ENCODE assay signal across 8 cellular contexts in the genomic region with DNA sequence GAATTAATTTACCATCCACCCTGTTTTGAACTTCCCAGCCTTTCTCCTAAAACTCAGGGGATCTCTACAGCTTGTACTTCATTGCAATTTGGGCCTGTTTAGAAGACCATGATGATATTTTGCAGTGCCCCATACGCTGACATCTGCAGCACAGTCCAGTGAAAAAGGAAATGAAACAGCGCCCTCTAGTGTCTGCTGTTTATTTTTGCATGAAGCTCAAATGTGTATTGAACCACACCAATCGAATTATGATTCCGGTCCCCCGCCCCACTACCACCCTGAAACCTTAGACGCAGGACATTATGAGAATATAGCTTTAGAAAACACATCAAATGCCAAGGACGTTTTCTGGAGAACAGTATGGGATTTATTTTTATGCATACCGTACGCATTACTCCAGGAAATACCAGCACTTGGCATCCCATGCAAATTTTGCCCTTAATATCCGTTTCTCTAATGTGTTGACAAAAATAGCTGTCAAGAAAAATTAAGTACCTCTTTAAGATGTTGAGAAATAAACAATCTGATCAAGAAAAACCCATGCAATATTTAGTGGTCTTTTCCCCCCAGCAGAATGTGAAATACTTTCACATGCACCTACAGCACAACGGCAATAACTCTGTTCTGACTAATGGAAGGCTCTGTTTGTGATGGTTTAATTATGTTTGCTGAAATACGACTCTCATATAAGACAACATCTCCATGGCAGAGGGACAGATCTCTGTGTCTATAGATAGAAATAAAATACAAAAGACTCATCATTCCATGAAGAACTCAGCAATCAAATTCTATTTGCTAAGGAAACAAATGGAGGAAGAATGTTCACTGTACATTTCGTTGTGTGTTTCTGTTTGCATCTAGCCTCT.
A peak's percentile ranks its signal among the peaks of the same experiment; 100 is the strongest.
DNase-seq lines count a peak whose midpoint lies in the region; ATAC-seq and TF ChIP-seq lines count a peak whose summit lies in the region.

No MANE protein-coding gene starts in this region.

- ATAC-seq in activated B cell treated with CpG ODN at 0.5 μM for 24 hours (ENCODE audit: low read depth) (peak; percentile 52), right lobe of liver (peak; percentile 88 to 92 (median 89)), HG03378 (IDR thresholded peaks at IDR 0.05; ENCODE audit: unreplicated experiment) (no peak)

- intact Hi-C loops in activated B cell treated with CpG ODN at 0.5 μM for 24 hours (cut with micrococcal nuclease) = loop anchor here (1.0 to 5.0 kb wide), 5 partner anchors 268 to 860 kb away; partner anchors contain the start of gene GRIK4
- intact Hi-C loops in colonic mucosa (cut with DNase I) = loop anchor here (10.0 kb wide), 1 partner anchor 680 kb away; the partner anchor contains the start of gene GRIK4
- intact Hi-C loops in right lobe of liver (cut with DNase I) = no loop called here

- no peak overlapping the region for H3K9ac ChIP-seq in colonic mucosa (ENCODE audit: low read depth in 2 of 2, low read length in 2 of 2)

- no peak overlapping the region for H3K4me3 Mint-ChIP-seq in activated B cell treated with CpG ODN at 0.5 μM for 24 hours

- TF ChIP-seq POLR2A in right lobe of liver (IDR thresholded peaks at IDR 0.05) = no peak

- H3K27ac Mint-ChIP-seq in activated B cell treated with CpG ODN at 0.5 μM for 24 hours = no peak overlapping the region

- H3K27me3 Mint-ChIP-seq in activated B cell treated with CpG ODN at 0.5 μM for 24 hours = peaks cover 25% of the 10 kb centered on the region

- H3K4me1 ChIP-seq in colonic mucosa (no peaks in the 10 kb centered on the region), right lobe of liver (peaks cover 0 to 9% (median 0%) of the 10 kb centered on the region in 4 donors)

- H3K9me3 Mint-ChIP-seq in activated B cell treated with CpG ODN at 0.5 μM for 24 hours = no peaks in the 10 kb centered on the region

- WGBS in right lobe of liver (ENCODE audit: insufficient coverage, low coverage, low lambda C conversion rate, missing lambda C conversion rate) = 10% methylated on average over 13 of the region's 13 CpGs

- TF ChIP-seq CTCF in activated B cell treated with CpG ODN at 0.5 μM for 24 hours (IDR thresholded peaks at IDR 0.05) (no peak), colonic mucosa (IDR thresholded peaks at IDR 0.05) (peak; percentile 77), right lobe of liver (IDR thresholded peaks at IDR 0.05) (peak; percentile 78 to 91 (median 83))

- POLR2A ChIA-PET in HEK293T (lab: Yijun Ruan, JAX) = interaction anchor here (0.5 to 0.6 kb wide), 2 partner anchors 46 to 286 kb away, joined by 3 read pairs; no protein-coding TSS in a partner anchor
- POLR2A ChIA-PET in activated B cell treated with CpG ODN at 0.5 μM for 24 hours (lab: Charles Lee) = no interaction called here

- peaks cover 6% of the 10 kb centered on the region for H3K4me1 Mint-ChIP-seq in activated B cell treated with CpG ODN at 0.5 μM for 24 hours

- peak; percentile 48 for DNase-seq in Daoy (ENCODE audit: low read depth)
- DNase-seq in HEK293T (ENCODE audit: extremely low spot score) = peak; percentile 69
- DNase-seq in NCI-H2107 treated with DMSO at 0.1 percent for 48 hours (lab: John Stamatoyannopoulos, UW; ENCODE audit: unreplicated experiment) = peak; percentile 57
- no peak for DNase-seq in activated B cell treated with CpG ODN at 0.5 μM for 24 hours
- DNase-seq in colonic mucosa = peak; percentile 62
- peak in 1 of 3 donors; percentile 65 for DNase-seq in right lobe of liver
- DNase-seq in stimulated activated CD8-positive, alpha-beta memory T cell treated with anti-CD3 and anti-CD28 coated beads, Interleukin-4, amount 100 ng/mL, for 1 hour (ENCODE audit: low read depth in 2 of 2, low spot score in 1 of 2) = peak; percentile 23 to 24

- H3K27ac ChIP-seq in colonic mucosa (no peak overlapping the region), right lobe of liver (no peak overlapping the region)

- H3K9me3 ChIP-seq in colonic mucosa = no peaks in the 10 kb centered on the region
- H3K9me3 ChIP-seq in right lobe of liver = no peaks in the 10 kb centered on the region

- H3K36me3 Mint-ChIP-seq in activated B cell treated with CpG ODN at 0.5 μM for 24 hours (ENCODE audit: low read depth) = no peaks in the 10 kb centered on the region

- H3K27me3 ChIP-seq in colonic mucosa (peaks cover 6% of the 10 kb centered on the region), right lobe of liver (no peaks in the 10 kb centered on the region)

- H3K36me3 ChIP-seq in colonic mucosa = no peaks in the 10 kb centered on the region
- H3K36me3 ChIP-seq in right lobe of liver = no peaks in the 10 kb centered on the region

- CTCF ChIA-PET in HEK293T (lab: Yijun Ruan, JAX) (interaction anchor here (0.6 to 1.6 kb wide), 26 partner anchors 9 to 687 kb away, joined by 3 to 10 read pairs (median 3); no protein-coding TSS in a partner anchor), activated B cell treated with CpG ODN at 0.5 μM for 24 hours (lab: Charles Lee) (interaction anchor here (0.5 to 1.8 kb wide), 21 partner anchors 8 to 860 kb away, joined by 3 to 8 read pairs (median 4); no protein-coding TSS in a partner anchor)

- H3K4me3 ChIP-seq in colonic mucosa = no peak overlapping the region
- peak overlapping the region in 1 of 3 donors; percentile 10 for H3K4me3 ChIP-seq in right lobe of liver

TF ChIP-seq in HEK293T, 16 proteins besides CTCF, POLR2A, EP300 and RAD21:
- TF ChIP-seq BHLHE40 (IDR thresholded peaks at IDR 0.05; ENCODE audit: borderline replicate concordance) (no peak), L3MBTL2 (conservative IDR thresholded peaks at IDR 0.05) (no peak), FOXK2 (IDR thresholded peaks at IDR 0.05) (no peak), FOXA1 (IDR thresholded peaks at IDR 0.05) (no peak), SUZ12 (IDR thresholded peaks at IDR 0.05) (no peak)

Comparison
In these comparisons a context has a peak if more than half of its experiments do, and no peak if none do; other contexts are left out.
1. intact Hi-C loops: an anchor here in activated B cell treated with CpG ODN at 0.5 μM for 24 hours (1.0 to 5.0 kb wide) and colonic mucosa (10.0 kb wide); none called in right lobe of liver.